1 cellular context compared by ENCODE assay signal in the genomic region with DNA sequence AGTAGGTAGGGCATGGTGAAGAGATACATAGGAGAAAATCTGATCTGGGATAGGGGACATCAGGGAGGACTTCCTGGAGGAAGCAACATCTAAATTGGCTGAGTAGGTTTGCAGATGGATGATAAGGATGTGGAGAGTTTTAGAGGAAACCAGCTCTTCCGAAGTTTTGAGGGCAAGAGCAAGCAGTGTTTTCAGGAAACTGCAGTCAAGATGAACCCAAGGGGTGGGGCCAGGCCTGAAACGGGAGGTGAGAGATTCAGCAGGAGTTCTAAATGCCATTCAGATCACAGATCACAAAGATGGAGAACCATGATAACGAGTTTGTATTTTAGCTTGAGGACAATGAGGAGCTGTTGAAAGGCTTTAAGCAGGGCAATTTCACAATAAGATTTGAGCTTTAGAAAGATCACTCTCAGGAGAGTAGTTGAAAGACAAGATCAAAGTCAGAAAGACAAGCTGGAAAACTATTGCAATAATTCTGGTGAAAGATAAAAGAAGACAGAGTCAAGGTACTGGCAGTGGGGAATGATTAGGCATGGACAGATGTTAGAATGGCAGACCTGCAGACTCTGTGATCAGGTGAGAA.
TF ChIP-seq lines count a peak whose summit lies in the region.

No MANE protein-coding gene starts in this region.

TF ChIP-seq in HepG2, 621 proteins besides CTCF, POLR2A, EP300 and RAD21 (continued from another document and continues in another):
- TF ChIP-seq ISL2 (CRISPR knock-in tag; IDR thresholded peaks at IDR 0.05) (peak; percentile 96), ZNF792 (CRISPR knock-in tag; IDR thresholded peaks at IDR 0.05) (no peak), HNF4A (CRISPR knock-in tag; IDR thresholded peaks at IDR 0.05) (peak; percentile 60), FOXO1 (CRISPR knock-in tag; IDR thresholded peaks at IDR 0.05) (peak; percentile 42; the same call in 1 of the 2 replicates), SMAD1 (CRISPR knock-in tag; IDR thresholded peaks at IDR 0.05; ENCODE audit: borderline replicate concordance, low read depth) (no peak), NCOA5 (CRISPR knock-in tag; IDR thresholded peaks at IDR 0.05) (no peak), GATA4 (IDR thresholded peaks at IDR 0.05; ENCODE audit: borderline replicate concordance, low read depth) (peak; percentile 29; the same call in 1 of the 2 replicates), KDM3A (CRISPR knock-in tag; IDR thresholded peaks at IDR 0.05; ENCODE audit: low read depth) (no peak), CHD4 (IDR thresholded peaks at IDR 0.05; ENCODE audit: borderline replicate concordance, low read length) (peak; percentile 84; the same call in 1 of the 2 replicates), ZBTB42 (CRISPR knock-in tag; IDR thresholded peaks at IDR 0.05) (no peak), ZNF17 (CRISPR knock-in tag; IDR thresholded peaks at IDR 0.05) (no peak), ZNF263 (CRISPR knock-in tag; IDR thresholded peaks at IDR 0.05) (0 out of 2 replicates have a peak, but pooled peaks have one; percentile 31), ATF1 (CRISPR knock-in tag; IDR thresholded peaks at IDR 0.05) (peak; percentile 42; the same call in 1 of the 2 replicates), DPF2 (CRISPR knock-in tag; IDR thresholded peaks at IDR 0.05; ENCODE audit: borderline replicate concordance, low read depth) (no peak), MIER2 (CRISPR knock-in tag; IDR thresholded peaks at IDR 0.05) (no peak), ZNF737 (CRISPR knock-in tag; IDR thresholded peaks at IDR 0.05; ENCODE audit: borderline replicate concordance) (no peak), FOXA3 (CRISPR knock-in tag; IDR thresholded peaks at IDR 0.05) (peak; percentile 60), KDM2A (CRISPR knock-in tag; IDR thresholded peaks at IDR 0.05; ENCODE audit: borderline replicate concordance, low read depth) (no peak), ZSCAN9 (CRISPR knock-in tag; IDR thresholded peaks at IDR 0.05; ENCODE audit: borderline replicate concordance) (0 out of 2 replicates have a peak, but pooled peaks have one; percentile 25), ZNF121 (CRISPR knock-in tag; IDR thresholded peaks at IDR 0.05) (no peak), ZNF570 (CRISPR knock-in tag; IDR thresholded peaks at IDR 0.05; ENCODE audit: borderline replicate concordance) (no peak), PHF8 (CRISPR knock-in tag; IDR thresholded peaks at IDR 0.05) (peak; percentile 15; the same call in 1 of the 2 replicates)
- TF ChIP-seq, protein P1, sequence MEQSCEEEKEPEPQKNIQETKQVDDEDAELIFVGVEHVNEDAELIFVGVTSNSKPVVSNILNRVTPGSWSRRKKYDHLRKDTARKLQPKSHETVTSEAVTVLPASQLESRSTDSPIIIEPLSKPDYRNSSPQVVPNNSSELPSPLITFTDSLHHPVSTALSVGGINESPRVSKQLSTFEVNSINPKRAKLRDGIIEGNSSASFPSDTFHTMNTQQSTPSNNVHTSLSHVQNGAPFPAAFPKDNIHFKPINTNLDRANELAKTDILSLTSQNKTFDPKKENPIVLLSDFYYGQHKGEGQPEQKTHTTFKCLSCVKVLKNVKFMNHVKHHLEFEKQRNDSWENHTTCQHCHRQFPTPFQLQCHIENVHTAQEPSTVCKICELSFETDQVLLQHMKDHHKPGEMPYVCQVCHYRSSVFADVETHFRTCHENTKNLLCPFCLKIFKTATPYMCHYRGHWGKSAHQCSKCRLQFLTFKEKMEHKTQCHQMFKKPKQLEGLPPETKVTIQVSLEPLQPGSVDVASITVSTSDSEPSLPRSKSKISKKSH (CRISPR knock-in tag; IDR thresholded peaks at IDR 0.05; ENCODE audit: borderline replicate concordance), result no peak
- TF ChIP-seq, protein P2, sequence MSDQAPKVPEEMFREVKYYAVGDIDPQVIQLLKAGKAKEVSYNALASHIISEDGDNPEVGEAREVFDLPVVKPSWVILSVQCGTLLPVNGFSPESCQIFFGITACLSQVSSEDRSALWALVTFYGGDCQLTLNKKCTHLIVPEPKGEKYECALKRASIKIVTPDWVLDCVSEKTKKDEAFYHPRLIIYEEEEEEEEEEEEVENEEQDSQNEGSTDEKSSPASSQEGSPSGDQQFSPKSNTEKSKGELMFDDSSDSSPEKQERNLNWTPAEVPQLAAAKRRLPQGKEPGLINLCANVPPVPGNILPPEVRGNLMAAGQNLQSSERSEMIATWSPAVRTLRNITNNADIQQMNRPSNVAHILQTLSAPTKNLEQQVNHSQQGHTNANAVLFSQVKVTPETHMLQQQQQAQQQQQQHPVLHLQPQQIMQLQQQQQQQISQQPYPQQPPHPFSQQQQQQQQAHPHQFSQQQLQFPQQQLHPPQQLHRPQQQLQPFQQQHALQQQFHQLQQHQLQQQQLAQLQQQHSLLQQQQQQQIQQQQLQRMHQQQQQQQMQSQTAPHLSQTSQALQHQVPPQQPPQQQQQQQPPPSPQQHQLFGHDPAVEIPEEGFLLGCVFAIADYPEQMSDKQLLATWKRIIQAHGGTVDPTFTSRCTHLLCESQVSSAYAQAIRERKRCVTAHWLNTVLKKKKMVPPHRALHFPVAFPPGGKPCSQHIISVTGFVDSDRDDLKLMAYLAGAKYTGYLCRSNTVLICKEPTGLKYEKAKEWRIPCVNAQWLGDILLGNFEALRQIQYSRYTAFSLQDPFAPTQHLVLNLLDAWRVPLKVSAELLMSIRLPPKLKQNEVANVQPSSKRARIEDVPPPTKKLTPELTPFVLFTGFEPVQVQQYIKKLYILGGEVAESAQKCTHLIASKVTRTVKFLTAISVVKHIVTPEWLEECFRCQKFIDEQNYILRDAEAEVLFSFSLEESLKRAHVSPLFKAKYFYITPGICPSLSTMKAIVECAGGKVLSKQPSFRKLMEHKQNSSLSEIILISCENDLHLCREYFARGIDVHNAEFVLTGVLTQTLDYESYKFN (CRISPR knock-in tag; conservative IDR thresholded peaks at IDR 0.05), result peak; percentile 64
- TF ChIP-seq, protein P3, sequence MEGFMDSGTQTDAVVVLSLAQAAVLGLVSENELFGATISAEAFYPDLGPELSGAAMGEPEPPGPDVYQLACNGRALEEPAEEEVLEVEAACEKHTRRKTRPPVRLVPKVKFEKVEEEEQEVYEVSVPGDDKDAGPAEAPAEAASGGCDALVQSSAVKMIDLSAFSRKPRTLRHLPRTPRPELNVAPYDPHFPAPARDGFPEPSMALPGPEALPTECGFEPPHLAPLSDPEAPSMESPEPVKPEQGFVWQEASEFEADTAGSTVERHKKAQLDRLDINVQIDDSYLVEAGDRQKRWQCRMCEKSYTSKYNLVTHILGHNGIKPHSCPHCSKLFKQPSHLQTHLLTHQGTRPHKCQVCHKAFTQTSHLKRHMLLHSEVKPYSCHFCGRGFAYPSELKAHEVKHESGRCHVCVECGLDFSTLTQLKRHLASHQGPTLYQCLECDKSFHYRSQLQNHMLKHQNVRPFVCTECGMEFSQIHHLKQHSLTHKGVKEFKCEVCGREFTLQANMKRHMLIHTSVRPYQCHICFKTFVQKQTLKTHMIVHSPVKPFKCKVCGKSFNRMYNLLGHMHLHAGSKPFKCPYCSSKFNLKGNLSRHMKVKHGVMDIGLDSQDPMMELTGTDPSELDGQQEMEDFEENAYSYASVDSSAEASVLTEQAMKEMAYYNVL (CRISPR knock-in tag; IDR thresholded peaks at IDR 0.05; ENCODE audit: borderline replicate concordance), result peak; percentile 75; the same call in 1 of the 2 replicates
- TF ChIP-seq, protein P4, sequence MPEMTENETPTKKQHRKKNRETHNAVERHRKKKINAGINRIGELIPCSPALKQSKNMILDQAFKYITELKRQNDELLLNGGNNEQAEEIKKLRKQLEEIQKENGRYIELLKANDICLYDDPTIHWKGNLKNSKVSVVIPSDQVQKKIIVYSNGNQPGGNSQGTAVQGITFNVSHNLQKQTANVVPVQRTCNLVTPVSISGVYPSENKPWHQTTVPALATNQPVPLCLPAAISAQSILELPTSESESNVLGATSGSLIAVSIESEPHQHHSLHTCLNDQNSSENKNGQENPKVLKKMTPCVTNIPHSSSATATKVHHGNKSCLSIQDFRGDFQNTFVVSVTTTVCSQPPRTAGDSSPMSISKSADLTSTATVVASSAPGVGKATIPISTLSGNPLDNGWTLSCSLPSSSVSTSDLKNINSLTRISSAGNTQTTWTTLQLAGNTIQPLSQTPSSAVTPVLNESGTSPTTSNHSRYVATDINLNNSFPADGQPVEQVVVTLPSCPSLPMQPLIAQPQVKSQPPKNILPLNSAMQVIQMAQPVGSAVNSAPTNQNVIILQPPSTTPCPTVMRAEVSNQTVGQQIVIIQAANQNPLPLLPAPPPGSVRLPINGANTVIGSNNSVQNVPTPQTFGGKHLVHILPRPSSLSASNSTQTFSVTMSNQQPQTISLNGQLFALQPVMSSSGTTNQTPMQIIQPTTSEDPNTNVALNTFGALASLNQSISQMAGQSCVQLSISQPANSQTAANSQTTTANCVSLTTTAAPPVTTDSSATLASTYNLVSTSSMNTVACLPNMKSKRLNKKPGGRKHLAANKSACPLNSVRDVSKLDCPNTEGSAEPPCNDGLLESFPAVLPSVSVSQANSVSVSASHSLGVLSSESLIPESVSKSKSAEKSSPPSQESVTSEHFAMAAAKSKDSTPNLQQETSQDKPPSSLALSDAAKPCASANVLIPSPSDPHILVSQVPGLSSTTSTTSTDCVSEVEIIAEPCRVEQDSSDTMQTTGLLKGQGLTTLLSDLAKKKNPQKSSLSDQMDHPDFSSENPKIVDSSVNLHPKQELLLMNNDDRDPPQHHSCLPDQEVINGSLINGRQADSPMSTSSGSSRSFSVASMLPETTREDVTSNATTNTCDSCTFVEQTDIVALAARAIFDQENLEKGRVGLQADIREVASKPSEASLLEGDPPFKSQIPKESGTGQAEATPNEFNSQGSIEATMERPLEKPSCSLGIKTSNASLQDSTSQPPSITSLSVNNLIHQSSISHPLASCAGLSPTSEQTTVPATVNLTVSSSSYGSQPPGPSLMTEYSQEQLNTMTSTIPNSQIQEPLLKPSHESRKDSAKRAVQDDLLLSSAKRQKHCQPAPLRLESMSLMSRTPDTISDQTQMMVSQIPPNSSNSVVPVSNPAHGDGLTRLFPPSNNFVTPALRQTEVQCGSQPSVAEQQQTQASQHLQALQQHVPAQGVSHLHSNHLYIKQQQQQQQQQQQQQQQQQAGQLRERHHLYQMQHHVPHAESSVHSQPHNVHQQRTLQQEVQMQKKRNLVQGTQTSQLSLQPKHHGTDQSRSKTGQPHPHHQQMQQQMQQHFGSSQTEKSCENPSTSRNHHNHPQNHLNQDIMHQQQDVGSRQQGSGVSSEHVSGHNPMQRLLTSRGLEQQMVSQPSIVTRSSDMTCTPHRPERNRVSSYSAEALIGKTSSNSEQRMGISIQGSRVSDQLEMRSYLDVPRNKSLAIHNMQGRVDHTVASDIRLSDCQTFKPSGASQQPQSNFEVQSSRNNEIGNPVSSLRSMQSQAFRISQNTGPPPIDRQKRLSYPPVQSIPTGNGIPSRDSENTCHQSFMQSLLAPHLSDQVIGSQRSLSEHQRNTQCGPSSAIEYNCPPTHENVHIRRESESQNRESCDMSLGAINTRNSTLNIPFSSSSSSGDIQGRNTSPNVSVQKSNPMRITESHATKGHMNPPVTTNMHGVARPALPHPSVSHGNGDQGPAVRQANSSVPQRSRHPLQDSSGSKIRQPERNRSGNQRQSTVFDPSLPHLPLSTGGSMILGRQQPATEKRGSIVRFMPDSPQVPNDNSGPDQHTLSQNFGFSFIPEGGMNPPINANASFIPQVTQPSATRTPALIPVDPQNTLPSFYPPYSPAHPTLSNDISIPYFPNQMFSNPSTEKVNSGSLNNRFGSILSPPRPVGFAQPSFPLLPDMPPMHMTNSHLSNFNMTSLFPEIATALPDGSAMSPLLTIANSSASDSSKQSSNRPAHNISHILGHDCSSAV (CRISPR knock-in tag; IDR thresholded peaks at IDR 0.05; ENCODE audit: borderline replicate concordance), result no peak
- TF ChIP-seq, protein P5, sequence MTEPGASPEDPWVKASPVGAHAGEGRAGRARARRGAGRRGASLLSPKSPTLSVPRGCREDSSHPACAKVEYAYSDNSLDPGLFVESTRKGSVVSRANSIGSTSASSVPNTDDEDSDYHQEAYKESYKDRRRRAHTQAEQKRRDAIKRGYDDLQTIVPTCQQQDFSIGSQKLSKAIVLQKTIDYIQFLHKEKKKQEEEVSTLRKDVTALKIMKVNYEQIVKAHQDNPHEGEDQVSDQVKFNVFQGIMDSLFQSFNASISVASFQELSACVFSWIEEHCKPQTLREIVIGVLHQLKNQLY (CRISPR knock-in tag; IDR thresholded peaks at IDR 0.05), result peak; percentile 15; the same call in 1 of the 2 replicates
- TF ChIP-seq, protein P6, sequence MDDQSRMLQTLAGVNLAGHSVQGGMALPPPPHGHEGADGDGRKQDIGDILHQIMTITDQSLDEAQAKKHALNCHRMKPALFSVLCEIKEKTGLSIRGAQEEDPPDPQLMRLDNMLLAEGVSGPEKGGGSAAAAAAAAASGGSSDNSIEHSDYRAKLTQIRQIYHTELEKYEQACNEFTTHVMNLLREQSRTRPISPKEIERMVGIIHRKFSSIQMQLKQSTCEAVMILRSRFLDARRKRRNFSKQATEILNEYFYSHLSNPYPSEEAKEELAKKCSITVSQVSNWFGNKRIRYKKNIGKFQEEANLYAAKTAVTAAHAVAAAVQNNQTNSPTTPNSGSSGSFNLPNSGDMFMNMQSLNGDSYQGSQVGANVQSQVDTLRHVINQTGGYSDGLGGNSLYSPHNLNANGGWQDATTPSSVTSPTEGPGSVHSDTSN (CRISPR knock-in tag; IDR thresholded peaks at IDR 0.05; ENCODE audit: borderline replicate concordance), result no peak
- TF ChIP-seq, protein P7, sequence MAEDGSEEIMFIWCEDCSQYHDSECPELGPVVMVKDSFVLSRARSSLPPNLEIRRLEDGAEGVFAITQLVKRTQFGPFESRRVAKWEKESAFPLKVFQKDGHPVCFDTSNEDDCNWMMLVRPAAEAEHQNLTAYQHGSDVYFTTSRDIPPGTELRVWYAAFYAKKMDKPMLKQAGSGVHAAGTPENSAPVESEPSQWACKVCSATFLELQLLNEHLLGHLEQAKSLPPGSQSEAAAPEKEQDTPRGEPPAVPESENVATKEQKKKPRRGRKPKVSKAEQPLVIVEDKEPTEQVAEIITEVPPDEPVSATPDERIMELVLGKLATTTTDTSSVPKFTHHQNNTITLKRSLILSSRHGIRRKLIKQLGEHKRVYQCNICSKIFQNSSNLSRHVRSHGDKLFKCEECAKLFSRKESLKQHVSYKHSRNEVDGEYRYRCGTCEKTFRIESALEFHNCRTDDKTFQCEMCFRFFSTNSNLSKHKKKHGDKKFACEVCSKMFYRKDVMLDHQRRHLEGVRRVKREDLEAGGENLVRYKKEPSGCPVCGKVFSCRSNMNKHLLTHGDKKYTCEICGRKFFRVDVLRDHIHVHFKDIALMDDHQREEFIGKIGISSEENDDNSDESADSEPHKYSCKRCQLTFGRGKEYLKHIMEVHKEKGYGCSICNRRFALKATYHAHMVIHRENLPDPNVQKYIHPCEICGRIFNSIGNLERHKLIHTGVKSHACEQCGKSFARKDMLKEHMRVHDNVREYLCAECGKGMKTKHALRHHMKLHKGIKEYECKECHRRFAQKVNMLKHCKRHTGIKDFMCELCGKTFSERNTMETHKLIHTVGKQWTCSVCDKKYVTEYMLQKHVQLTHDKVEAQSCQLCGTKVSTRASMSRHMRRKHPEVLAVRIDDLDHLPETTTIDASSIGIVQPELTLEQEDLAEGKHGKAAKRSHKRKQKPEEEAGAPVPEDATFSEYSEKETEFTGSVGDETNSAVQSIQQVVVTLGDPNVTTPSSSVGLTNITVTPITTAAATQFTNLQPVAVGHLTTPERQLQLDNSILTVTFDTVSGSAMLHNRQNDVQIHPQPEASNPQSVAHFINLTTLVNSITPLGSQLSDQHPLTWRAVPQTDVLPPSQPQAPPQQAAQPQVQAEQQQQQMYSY (CRISPR knock-in tag; IDR thresholded peaks at IDR 0.05), result no peak
- TF ChIP-seq, protein P8, sequence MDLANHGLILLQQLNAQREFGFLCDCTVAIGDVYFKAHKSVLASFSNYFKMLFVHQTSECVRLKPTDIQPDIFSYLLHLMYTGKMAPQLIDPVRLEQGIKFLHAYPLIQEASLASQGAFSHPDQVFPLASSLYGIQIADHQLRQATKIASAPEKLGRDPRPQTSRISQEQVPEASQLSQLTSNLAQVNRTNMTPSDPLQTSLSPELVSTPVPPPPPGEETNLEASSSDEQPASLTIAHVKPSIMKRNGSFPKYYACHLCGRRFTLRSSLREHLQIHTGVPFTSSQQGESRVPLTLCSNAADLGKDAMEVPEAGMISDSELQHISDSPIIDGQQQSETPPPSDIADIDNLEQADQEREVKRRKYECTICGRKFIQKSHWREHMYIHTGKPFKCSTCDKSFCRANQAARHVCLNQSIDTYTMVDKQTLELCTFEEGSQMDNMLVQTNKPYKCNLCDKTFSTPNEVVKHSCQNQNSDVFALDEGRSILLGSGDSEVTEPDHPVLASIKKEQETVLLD (CRISPR knock-in tag; IDR thresholded peaks at IDR 0.05; ENCODE audit: low read depth), result no peak
